In genomic region chr17:3913531-3914318, GRCh38 we compare ENCODE assay signal across 8 cellular contexts. TPM values are rescaled to one million over a fixed set of nuclear protein-coding genes. Genes with fewer than 3 reads are reported as not detected.
A peak's percentile ranks its signal among the peaks of the same experiment; 100 is the strongest.
DNase-seq lines count a peak whose midpoint lies in the region; ATAC-seq and TF ChIP-seq lines count a peak whose summit lies in the region.

No MANE protein-coding gene starts in this region.

- TF ChIP-seq CTCF in dorsolateral prefrontal cortex (IDR thresholded peaks at IDR 0.05 in 54 of 56, conservative IDR thresholded peaks at IDR 0.05 in 2 of 56; ENCODE audit: low read depth in 1 of 56, partially characterized antibody in 56 of 56) = peak; percentile 56 to 98 (median 94)

- H3K4me3 ChIP-seq in dorsolateral prefrontal cortex = peak overlapping the region in 13 of 59 donors; percentile 6 to 30 (median 14)

- ATAC-seq in HG02870 (IDR thresholded peaks at IDR 0.05; ENCODE audit: unreplicated experiment) = peak; percentile 51
- ATAC-seq in memory B cell (ENCODE audit: low read depth) = peak; percentile 50

- H3K27me3 ChIP-seq in dorsolateral prefrontal cortex = no peaks in the 10 kb centered on the region

- H3K27me3 Mint-ChIP-seq in activated CD4-positive, alpha-beta memory T cell treated with anti-CD3 and anti-CD28 coated beads, Interleukin-2, amount 10 ng/mL, durations not matched to agents 7 days and 5 days = no peaks in the 10 kb centered on the region
- H3K27me3 Mint-ChIP-seq in memory B cell = no peaks in the 10 kb centered on the region

- no peak overlapping the region for H3K27ac Mint-ChIP-seq in activated CD4-positive, alpha-beta memory T cell treated with anti-CD3 and anti-CD28 coated beads, Interleukin-2, amount 10 ng/mL, durations not matched to agents 7 days and 5 days
- peak overlapping the region; percentile 100 for H3K27ac Mint-ChIP-seq in memory B cell

- no peaks in the 10 kb centered on the region for H3K9me3 Mint-ChIP-seq in activated CD4-positive, alpha-beta memory T cell treated with anti-CD3 and anti-CD28 coated beads, Interleukin-2, amount 10 ng/mL, durations not matched to agents 7 days and 5 days
- no peaks in the 10 kb centered on the region for H3K9me3 Mint-ChIP-seq in memory B cell

- H3K27ac ChIP-seq in dorsolateral prefrontal cortex = peak overlapping the region in 7 of 59 donors; percentile 19 to 66 (median 53)

- POLR2A ChIA-PET in activated CD4-positive, alpha-beta memory T cell treated with anti-CD3 and anti-CD28 coated beads, Interleukin-2, amount 10 ng/mL, durations not matched to agents 7 days and 5 days (lab: Charles Lee) = interaction anchor here (1.4 to 4.5 kb wide), 4 partner anchors 9 to 92 kb away, joined by 3 to 24 read pairs (median 4); partner anchors contain the start of gene ATP2A3

- CTCF ChIA-PET in activated CD4-positive, alpha-beta memory T cell treated with anti-CD3 and anti-CD28 coated beads, Interleukin-2, amount 10 ng/mL, durations not matched to agents 7 days and 5 days (lab: Charles Lee) = interaction anchor here (0.6 to 3.1 kb wide), 45 partner anchors 8 to 835 kb away, joined by 3 to 29 read pairs (median 4); partner anchors contain the start of genes ATP2A3 and NCBP3

- H3K4me3 Mint-ChIP-seq in activated CD4-positive, alpha-beta memory T cell treated with anti-CD3 and anti-CD28 coated beads, Interleukin-2, amount 10 ng/mL, durations not matched to agents 7 days and 5 days = no peak overlapping the region
- peak overlapping the region; percentile 81 for H3K4me3 Mint-ChIP-seq in memory B cell

- DNase-seq in NCI-H2171 treated with DMSO at 0.1 percent for 48 hours (lab: John Stamatoyannopoulos, UW) (peak; percentile 59), NCI-H2171 (lab: John Stamatoyannopoulos, UW) (no peak), NCI-H69 (lab: John Stamatoyannopoulos, UW) (peak; percentile 62), dorsolateral prefrontal cortex (peak; percentile 74 to 88 (median 84)), memory B cell (ENCODE audit: low spot score in 2 of 2) (peak; percentile 87 to 92)
- DNase-seq in activated CD4-positive, alpha-beta memory T cell treated with anti-CD3 and anti-CD28 coated beads, Interleukin-2, amount 10 ng/mL, durations not matched to agents 7 days and 5 days = peak; percentile 86
- DNase-seq in stimulated activated CD8-positive, alpha-beta memory T cell treated with anti-CD3 and anti-CD28 coated beads, Interleukin-12 subunit alpha, Interleukin-12 subunit beta, amount 100 ng/mL, for 24 hours (ENCODE audit: extremely low read depth) = peak; percentile 52

- H3K4me1 Mint-ChIP-seq in activated CD4-positive, alpha-beta memory T cell treated with anti-CD3 and anti-CD28 coated beads, Interleukin-2, amount 10 ng/mL, durations not matched to agents 7 days and 5 days = peaks cover 55% of the 10 kb centered on the region
- H3K4me1 Mint-ChIP-seq in memory B cell = peaks cover 59% of the 10 kb centered on the region

- H3K36me3 Mint-ChIP-seq in activated CD4-positive, alpha-beta memory T cell treated with anti-CD3 and anti-CD28 coated beads, Interleukin-2, amount 10 ng/mL, durations not matched to agents 7 days and 5 days (ENCODE audit: low read depth) = no peaks in the 10 kb centered on the region
- H3K36me3 Mint-ChIP-seq in memory B cell = no peaks in the 10 kb centered on the region

- intact Hi-C loops in dorsolateral prefrontal cortex (cut with DNase I) = loop anchor here (5.0 kb wide), 2 partner anchors 94 to 176 kb away; no protein-coding TSS in a partner anchor

RNA-seq across cellular contexts. Expression of gene P2RX1, which starts 2.5 kb away (rescaled TPM):
- under 1 TPM; 0.45 to 0.65 TPM for total RNA-seq in activated CD4-positive, alpha-beta memory T cell treated with anti-CD3 and anti-CD28 coated beads, Interleukin-2, amount 10 ng/mL, durations not matched to agents 7 days and 5 days
- 1 to 10 TPM in 30 of 120 experiments, under 1 TPM in 86, not detected in 4; 0.15 to 2.8 (median 0.69) TPM for total RNA-seq in dorsolateral prefrontal cortex

RNA-seq across cellular contexts. Expression of gene CAMKK1, which starts 20.9 kb away (rescaled TPM):
- 1 to 10 TPM; 1.4 to 1.8 TPM for total RNA-seq in activated CD4-positive, alpha-beta memory T cell treated with anti-CD3 and anti-CD28 coated beads, Interleukin-2, amount 10 ng/mL, durations not matched to agents 7 days and 5 days
- 100 to 1,000 TPM in 89 of 120 experiments, 10 to 100 TPM in 31; 35.4 to 172 (median 118) TPM for total RNA-seq in dorsolateral prefrontal cortex

RNA-seq across cellular contexts. Expression of gene ATP2A3, which starts 50.5 kb away (rescaled TPM):
- total RNA-seq in activated CD4-positive, alpha-beta memory T cell treated with anti-CD3 and anti-CD28 coated beads, Interleukin-2, amount 10 ng/mL, durations not matched to agents 7 days and 5 days = 100 to 1,000 TPM; 290 to 291 TPM
- total RNA-seq in dorsolateral prefrontal cortex = 10 to 100 TPM in 2 of 120 experiments, 1 to 10 TPM in 117, under 1 TPM in 1; 0.79 to 11.5 (median 2.9) TPM

Comparison
In these comparisons a context has a peak if more than half of its experiments do, and no peak if none do; other contexts are left out.
1. RNA of gene CAMKK1, which starts 20.9 kb away (total RNA-seq): 35.4 to 172 TPM in dorsolateral prefrontal cortex; 1.4 to 1.8 TPM in activated CD4-positive, alpha-beta memory T cell treated with anti-CD3 and anti-CD28 coated beads, Interleukin-2, amount 10 ng/mL, durations not matched to agents 7 days and 5 days; every median in the first group is over 10 times any median in the second.
2. RNA of gene ATP2A3, which starts 50.5 kb away (total RNA-seq): 290 to 291 TPM in activated CD4-positive, alpha-beta memory T cell treated with anti-CD3 and anti-CD28 coated beads, Interleukin-2, amount 10 ng/mL, durations not matched to agents 7 days and 5 days; 0.79 to 11.5 TPM in dorsolateral prefrontal cortex; every median in the first group is over 10 times any median in the second.